In genomic region chr9:22056402-22056801, GRCh38 we compare ENCODE assay signal across 27 cellular contexts.
"Had no signal": no experiment of that assay in that cellular context is flagged by ENCODE, and none has a peak within 500 bp of the region (broad histone marks: within the 10 kb centered on the region; RNA-seq: fewer than 3 reads in every experiment).

No MANE protein-coding gene starts in this region.

- DNase-seq: activated CD4-positive, alpha-beta T cell treated with anti-CD3 and anti-CD28 coated beads, Interleukin-2, amount 10 ng/mL, durations not matched to agents 24 days and 14 days; activated CD4-positive, alpha-beta T cell treated with anti-CD3 and anti-CD28 coated beads, Interleukin-2, amount 50 U/mL, for 4 hours; activated CD8-positive, alpha-beta T cell treated with anti-CD3 and anti-CD28 coated beads for 36 hours; activated effector memory CD4-positive, alpha-beta T cell treated with anti-CD3 and anti-CD28 coated beads, Interleukin-2, amount 50 U/mL, for 16 hours; activated naive CD4-positive, alpha-beta T cell; activated naive CD4-positive, alpha-beta T cell treated with anti-CD3 and anti-CD28 coated beads, Interleukin-2, amount 50 U/mL, for 16 hours; activated naive CD8-positive, alpha-beta T cell treated with anti-CD3 and anti-CD28 coated beads for 36 hours; activated T-cell treated with anti-CD3 and anti-CD28 coated beads, Interleukin-2, amount 50 U/mL, for 1 hour; activated T-cell treated with anti-CD3 and anti-CD28 coated beads, Interleukin-2, amount 50 U/mL, for 72 hours; amygdala; colonic mucosa; KG1; NCI-H1048; NCI-H1417 treated with DMSO at 0.1 percent for 48 hours; NCI-H1694; NCI-H1930; NCI-H2081 treated with DMSO at 0.1 percent for 48 hours; NCI-H226; NCI-H446 treated with DMSO at 0.1 percent for 48 hours; NCI-H524; OCI-M1; SHP77; SJCRH30; T1000 had no signal

- H3K4me3 ChIP-seq: ascending aorta, cardiac muscle cell, colonic mucosa, SJCRH30, SK-N-MC had no signal
